Comparison of ENCODE assay signal across 11 cellular contexts in the genomic region with DNA sequence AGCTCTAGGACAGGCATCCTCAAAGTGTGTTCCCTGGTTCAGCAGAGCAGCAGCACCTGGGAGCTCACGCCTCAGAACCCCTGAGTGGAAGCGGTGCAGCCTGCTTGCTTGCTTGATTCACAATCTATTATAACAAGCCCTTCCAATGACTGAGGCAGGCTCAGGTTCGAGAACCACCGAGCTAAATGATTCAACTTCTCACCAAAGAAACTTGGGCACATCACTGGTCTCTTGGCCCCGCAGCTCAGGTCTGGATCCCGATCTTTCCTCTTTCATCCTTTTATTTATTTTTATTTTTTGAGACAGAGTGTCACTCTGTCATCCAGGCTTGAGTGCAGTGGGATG. TPM values are rescaled to one million over a fixed set of nuclear protein-coding genes. Genes with fewer than 3 reads are reported as not detected.
DNase-seq lines count a peak whose midpoint lies in the region; ATAC-seq and TF ChIP-seq lines count a peak whose summit lies in the region.
"Had no signal": no experiment of that assay in that cellular context is flagged by ENCODE, and none has a peak within 500 bp of the region (broad histone marks: within the 10 kb centered on the region; RNA-seq: fewer than 3 reads in every experiment).

No MANE protein-coding gene starts in this region.

- peak overlapping the region in 7 of 8 donors; percentile 33 to 78 (median 47) for H3K27ac Mint-ChIP-seq in CD8-positive, alpha-beta memory T cell

- peaks cover 0 to 35% (median 7%) of the 10 kb centered on the region in 3 donors for H3K36me3 Mint-ChIP-seq in CD8-positive, alpha-beta memory T cell

- CTCF ChIA-PET in CD8-positive, alpha-beta memory T cell (lab: Charles Lee): interaction anchor here (2.0 kb wide), 1 partner anchor 94 kb away, joined by 7 read pairs; the partner anchor contains the start of gene PAFAH1B1

- peak overlapping the region; percentile 47 for H3K27ac ChIP-seq in 22Rv1
- no peak overlapping the region for H3K27ac ChIP-seq in CD8-positive, alpha-beta memory T cell (ENCODE audit: low read depth, low read length)
- peak overlapping the region; percentile 35 for H3K27ac ChIP-seq in muscle layer of colon (ENCODE audit: low read depth, low read length)

- no peaks in the 10 kb centered on the region for H3K27me3 ChIP-seq in CD8-positive, alpha-beta memory T cell (ENCODE audit: insufficient read depth, low read length, poor library complexity, severe bottlenecking)
- no peaks in the 10 kb centered on the region for H3K27me3 ChIP-seq in adipocyte (replicated peaks; ENCODE audit: control insufficient read depth, insufficient read depth, low read length)
- no peaks in the 10 kb centered on the region for H3K27me3 ChIP-seq in muscle layer of colon (ENCODE audit: control insufficient read depth in 1 of 2, insufficient read depth in 2 of 2, low read length in 2 of 2)

- peaks cover 12% of the 10 kb centered on the region for H3K4me1 ChIP-seq in CD8-positive, alpha-beta memory T cell (ENCODE audit: insufficient read depth, low read length)
- peaks cover 18% of the 10 kb centered on the region for H3K4me1 ChIP-seq in adipocyte (ENCODE audit: control insufficient read depth, insufficient read depth, low read length)
- H3K4me1 ChIP-seq in muscle layer of colon (ENCODE audit: insufficient read depth, low read length): peaks cover 27% of the 10 kb centered on the region

- no peak for DNase-seq in CD8-positive, alpha-beta memory T cell
- DNase-seq in adipocyte (ENCODE audit: low read depth): no peak
- DNase-seq in KG1 (lab: John Stamatoyannopoulos, UW): no peak
- DNase-seq in T1000 (lab: John Stamatoyannopoulos, UW): no peak
- DNase-seq in posterior vena cava (ENCODE audit: low spot score): no peak
- DNase-seq: NCI-H187; NK-92 treated with Interleukin-12 subunit alpha and Interleukin-12 subunit beta, amount 100 ng/mL, for 24 hours; stimulated activated CD4-positive, alpha-beta T cell treated with anti-CD3 and anti-CD28 coated beads, Interleukin-12 subunit alpha, Interleukin-12 subunit beta, amount 100 ng/mL, for 4 hours had no signal

- peaks cover 6% of the 10 kb centered on the region for H3K36me3 ChIP-seq in CD8-positive, alpha-beta memory T cell (ENCODE audit: insufficient read depth, low read length)
- H3K36me3 ChIP-seq in adipocyte (ENCODE audit: control insufficient read depth, insufficient read depth, low read length, severe bottlenecking) (peaks cover 55% of the 10 kb centered on the region), muscle layer of colon (ENCODE audit: insufficient read depth, low read length) (peaks cover 40% of the 10 kb centered on the region)

- H3K27me3 Mint-ChIP-seq in CD8-positive, alpha-beta memory T cell: peaks cover 0 to 2% of the 10 kb centered on the region in 2 donors

- H3K9ac ChIP-seq in adipocyte (ENCODE audit: low read length): peak overlapping the region; percentile 63
- no peak overlapping the region for H3K9ac ChIP-seq in muscle layer of colon (ENCODE audit: low read length)

- H3K4me3 Mint-ChIP-seq in CD8-positive, alpha-beta memory T cell: no peak overlapping the region

- H3K4me1 Mint-ChIP-seq in CD8-positive, alpha-beta memory T cell: peaks cover 15 to 26% (median 18%) of the 10 kb centered on the region in 3 donors

- ATAC-seq in GM18498 (IDR thresholded peaks at IDR 0.05; ENCODE audit: unreplicated experiment): no peak

- H3K9me3 ChIP-seq in CD8-positive, alpha-beta memory T cell (ENCODE audit: low read length): no peaks in the 10 kb centered on the region
- H3K9me3 ChIP-seq in adipocyte (ENCODE audit: control insufficient read depth, low read length) (no peaks in the 10 kb centered on the region), muscle layer of colon (ENCODE audit: low read length) (no peaks in the 10 kb centered on the region)

- no peak overlapping the region for H3K4me3 ChIP-seq in CD8-positive, alpha-beta memory T cell (ENCODE audit: low read length)
- H3K4me3 ChIP-seq in adipocyte (ENCODE audit: low read length) (no peak overlapping the region), muscle layer of colon (ENCODE audit: low read depth in 1 of 2, low read length in 2 of 2) (no peak overlapping the region)

- POLR2A ChIA-PET in CD8-positive, alpha-beta memory T cell (lab: Charles Lee): interaction anchor here (0.5 kb wide), 1 partner anchor 25 kb away, joined by 4 read pairs; no protein-coding TSS in a partner anchor

- intact Hi-C loops in posterior vena cava (cut with DNase I): no loop called here

- no peak for TF ChIP-seq CTCF in 22Rv1 (IDR thresholded peaks at IDR 0.05)

- H3K9me3 Mint-ChIP-seq in CD8-positive, alpha-beta memory T cell: no peaks in the 10 kb centered on the region

RNA-seq across cellular contexts. Expression of gene CLUH, which starts 24.5 kb away (rescaled TPM):
- 100 to 1,000 TPM; 142 to 146 TPM for total RNA-seq in CD8-positive, alpha-beta memory T cell
- polyA plus RNA-seq in CD8-positive, alpha-beta memory T cell: 17.8 TPM
- total RNA-seq in posterior vena cava: 10 to 100 TPM; 36.0 to 44.5 TPM
